In genomic region chr9:129836342-129837007, GRCh38 we compare ENCODE assay signal across 1 cellular context.
TF ChIP-seq lines count a peak whose summit lies in the region.

No MANE protein-coding gene starts in this region.

TF ChIP-seq in GM23338, 12 proteins besides CTCF, POLR2A, EP300 and RAD21 (continued from another document):
- TF ChIP-seq ZNF462 (CRISPR knock-in tag; IDR thresholded peaks at IDR 0.05) (no peak), EZH2 (IDR thresholded peaks at IDR 0.05; ENCODE audit: low read depth, unreplicated experiment) (no peak), JUNB (IDR thresholded peaks at IDR 0.05; ENCODE audit: unreplicated experiment) (no peak), CREB1 (CRISPR knock-in tag; IDR thresholded peaks at IDR 0.05; ENCODE audit: low read depth) (no peak), EZH2phosphoT487 (IDR thresholded peaks at IDR 0.05; ENCODE audit: unreplicated experiment) (no peak), ETS1 (IDR thresholded peaks at IDR 0.05) (no peak), STAT1 (IDR thresholded peaks at IDR 0.05; ENCODE audit: unreplicated experiment) (no peak), NANOG (IDR thresholded peaks at IDR 0.05; ENCODE audit: borderline replicate concordance) (no peak)
TF ChIP-seq in GM23338: peak in this region for 0.
